28 cellular contexts compared by ENCODE assay signal in genomic region chr1:39645411-39646043, GRCh38. TPM values are rescaled to one million over a fixed set of nuclear protein-coding genes. Genes with fewer than 3 reads are reported as not detected.
A peak's percentile ranks its signal among the peaks of the same experiment; 100 is the strongest.
DNase-seq lines count a peak whose midpoint lies in the region; ATAC-seq, FAIRE-seq and TF ChIP-seq lines count a peak whose summit lies in the region.
"Had no signal": no experiment of that assay in that cellular context is flagged by ENCODE, and none has a peak within 500 bp of the region (broad histone marks: within the 10 kb centered on the region; RNA-seq: fewer than 3 reads in every experiment).

No MANE protein-coding gene starts in this region.

- H4K20me1 ChIP-seq in K562 (replicated peaks; ENCODE audit: control insufficient read depth, insufficient read depth, low read length) = 0 out of 2 replicates have a peak, but pooled peaks cover 4% of the 10 kb centered on the region

- H2AFZ ChIP-seq in K562 (ENCODE audit: low read depth, low read length) = no peak overlapping the region
- H2AFZ ChIP-seq: neural progenitor cell had no signal

- H3K4me1 Mint-ChIP-seq in osteocyte (ENCODE audit: unreplicated experiment) = peaks cover 26% of the 10 kb centered on the region
- H3K4me1 Mint-ChIP-seq: activated CD4-positive, alpha-beta T cell treated with anti-CD3 and anti-CD28 coated beads, Interleukin-2, amount 10 ng/mL, durations not matched to agents 7 days and 5 days; IgD-negative memory B cell had no signal

- H3K9me3 Mint-ChIP-seq in osteocyte (ENCODE audit: unreplicated experiment) = no peaks in the 10 kb centered on the region
- H3K9me3 Mint-ChIP-seq: activated CD4-positive, alpha-beta T cell treated with anti-CD3 and anti-CD28 coated beads, Interleukin-2, amount 10 ng/mL, durations not matched to agents 7 days and 5 days; CD8-positive, alpha-beta T cell; neural progenitor cell had no signal

- H3K9me3 ChIP-seq in heart right ventricle = peaks cover 0 to 3% (median 0%) of the 10 kb centered on the region in 11 donors
- no peaks in the 10 kb centered on the region for H3K9me3 ChIP-seq in K562 (replicated peaks; ENCODE audit: control insufficient read depth, insufficient read depth, low read depth, low read length)
- H3K9me3 ChIP-seq in transverse colon = no peaks in the 10 kb centered on the region
- H3K9me3 ChIP-seq: lower lobe of right lung had no signal

- POLR2A ChIA-PET in K562 (lab: Yijun Ruan, JAX) = no interaction called here

- H3K4me2 ChIP-seq in K562 (ENCODE audit: insufficient read depth, low read length) = no peak overlapping the region
- H3K4me2 ChIP-seq: neural progenitor cell had no signal

- DNase-seq in heart right ventricle (no peak), left ventricle myocardium superior (no peak), K562 (ENCODE audit: extremely low read depth in 1 of 4, low spot score in 3 of 4) (no peak), osteocyte (ENCODE audit: extremely low spot score, unreplicated experiment) (no peak), transverse colon (no peak), NCI-H748 treated with DMSO at 0.1 percent for 48 hours (lab: John Stamatoyannopoulos, UW) (no peak), T1000 (lab: John Stamatoyannopoulos, UW) (no peak)
- DNase-seq: activated CD4-positive, alpha-beta T cell treated with anti-CD3 and anti-CD28 coated beads, Interleukin-2, amount 10 ng/mL, durations not matched to agents 7 days and 5 days; activated T-cell treated with anti-CD3 and anti-CD28 coated beads, Interleukin-2, amount 50 U/mL, for 48 hours; CD8-positive, alpha-beta T cell; DMS153; lower lobe of right lung; NCI-H1092 treated with DMSO at 0.1 percent for 48 hours; NCI-H187 treated with DMSO at 0.1 percent for 48 hours; NCI-H524 treated with DMSO at 0.1 percent for 48 hours; NK-92 treated with Interleukin-12 subunit alpha and Interleukin-12 subunit beta, amount 100 ng/mL, for 24 hours; SIG-M5; stimulated activated CD8-positive, alpha-beta memory T cell treated with anti-CD3 and anti-CD28 coated beads, Interleukin-4, amount 100 ng/mL, for 48 hours had no signal

- H3K27ac ChIP-seq in heart right ventricle (peak overlapping the region in 8 of 10 donors; percentile 52 to 88 (median 72)), K562 (ENCODE audit: extremely low read depth, low read depth, low read length) (no peak overlapping the region), transverse colon (peak overlapping the region in 3 of 4 donors; percentile 36 to 62 (median 54))
- H3K27ac ChIP-seq: neural progenitor cell had no signal

- no peaks in the 10 kb centered on the region for H3K36me3 ChIP-seq in heart right ventricle
- H3K36me3 ChIP-seq in K562 (ENCODE audit: control insufficient read depth, insufficient read depth, low read length) = no peaks in the 10 kb centered on the region
- H3K36me3 ChIP-seq in transverse colon = no peaks in the 10 kb centered on the region
- H3K36me3 ChIP-seq: lower lobe of right lung, neural progenitor cell had no signal

- ATAC-seq in heart right ventricle (no peak), left ventricle myocardium superior (no peak), K562 (no peak), GM19467 (IDR thresholded peaks at IDR 0.05; ENCODE audit: unreplicated experiment) (no peak)
- ATAC-seq: CD8-positive, alpha-beta T cell had no signal

- in situ Hi-C loops in K562 (cut with MboI) (no loop called here), transverse colon (cut with MboI; ENCODE audit: low pct_ligation_motif_present in 1 of 4, low pct_unique_long_range_greater_than_20kb in 1 of 4, low sequenced_read_pairs in 3 of 4) (no loop called here)

- H3K27me3 Mint-ChIP-seq in osteocyte (ENCODE audit: unreplicated experiment) = peaks cover 3% of the 10 kb centered on the region

- no TSS peak for BruUV-seq in K562 (replicated peaks; lab: Mats Ljungman, UMichigan)

- no peaks in the 10 kb centered on the region for H3K79me2 ChIP-seq in K562 (ENCODE audit: control insufficient read depth, insufficient read depth, low read length)

- H3K4me1 ChIP-seq in heart right ventricle (peaks cover 10 to 60% (median 28%) of the 10 kb centered on the region in 9 donors), K562 (replicated peaks in 1 of 2; ENCODE audit: control insufficient read depth in 2 of 2, insufficient read depth in 2 of 2, low read length in 2 of 2) (peaks cover 5 to 8% of the 10 kb centered on the region in 2 experiments; a peak in 3 of 5 replicates), transverse colon (no peaks in the 10 kb centered on the region)
- H3K4me1 ChIP-seq: neural progenitor cell had no signal

- peak overlapping the region; percentile 65 for H3K27ac Mint-ChIP-seq in osteocyte (ENCODE audit: unreplicated experiment)
- H3K27ac Mint-ChIP-seq: activated CD4-positive, alpha-beta T cell treated with anti-CD3 and anti-CD28 coated beads, Interleukin-2, amount 10 ng/mL, durations not matched to agents 7 days and 5 days; CD8-positive, alpha-beta T cell had no signal

- TF ChIP-seq EP300 in K562 (IDR thresholded peaks at IDR 0.05; ENCODE audit: low read length) (no peak), transverse colon (IDR thresholded peaks at IDR 0.05; ENCODE audit: low read depth) (no peak)

- H3K9ac ChIP-seq in K562 (ENCODE audit: insufficient read depth in 1 of 2, low read depth in 2 of 2, low read length in 2 of 2) = no peak overlapping the region
- H3K9ac ChIP-seq: neural progenitor cell had no signal

- TF ChIP-seq POLR2A in K562 (conservative IDR thresholded peaks at IDR 0.05) (no peak), transverse colon (IDR thresholded peaks at IDR 0.05) (no peak)

- intact Hi-C loops in heart right ventricle (cut with DNase I) (no loop called here), left ventricle myocardium superior (cut with micrococcal nuclease) (no loop called here), K562 (cut with micrococcal nuclease) (no loop called here), transverse colon (cut with DNase I; ENCODE audit: low total_unique reads) (no loop called here)

- H3K36me3 Mint-ChIP-seq in osteocyte (ENCODE audit: unreplicated experiment) = no peaks in the 10 kb centered on the region
- H3K36me3 Mint-ChIP-seq: brain; CD8-positive, alpha-beta T cell; neural progenitor cell had no signal

- no peaks in the 10 kb centered on the region for H3K9me1 ChIP-seq in K562 (ENCODE audit: control insufficient read depth, insufficient read depth, low read length)

- WGBS in heart right ventricle, 2 donors = 83 to 89% methylated on average over 3 of the region's 3 CpGs
- WGBS in K562 (ENCODE audit: insufficient coverage, low coverage, missing lambda C conversion rate) = 16% methylated on average over 3 of the region's 3 CpGs
- WGBS in transverse colon (ENCODE audit: low coverage in 1 of 2), 2 donors = 65 to 83% methylated on average over 1 to 3 of the region's 3 CpGs

- TF ChIP-seq CTCF in heart right ventricle (IDR thresholded peaks at IDR 0.05) = no peak
- no peak for TF ChIP-seq CTCF in K562 (IDR thresholded peaks at IDR 0.05 in 2 of 3, conservative IDR thresholded peaks at IDR 0.05 in 1 of 3; ENCODE audit: insufficient read depth in 2 of 3, low read depth in 1 of 3, low read length in 3 of 3)
- TF ChIP-seq CTCF in osteocyte (IDR thresholded peaks at IDR 0.05) = no peak
- TF ChIP-seq CTCF in transverse colon (IDR thresholded peaks at IDR 0.05) = no peak

- H3K4me3 ChIP-seq in heart right ventricle = no peak overlapping the region
- no peak overlapping the region for H3K4me3 ChIP-seq in K562
- H3K4me3 ChIP-seq in transverse colon = no peak overlapping the region
- H3K4me3 ChIP-seq: lower lobe of right lung, neural progenitor cell, skin epidermis had no signal

- no peak overlapping the region for H3K4me3 Mint-ChIP-seq in osteocyte (ENCODE audit: unreplicated experiment)
- H3K4me3 Mint-ChIP-seq: activated CD4-positive, alpha-beta T cell treated with anti-CD3 and anti-CD28 coated beads, Interleukin-2, amount 10 ng/mL, durations not matched to agents 7 days and 5 days; CD8-positive, alpha-beta T cell; IgD-negative memory B cell had no signal

- H3K27me3 ChIP-seq in heart right ventricle (peaks cover 0 to 5% (median 0%) of the 10 kb centered on the region in 7 donors), K562 (ENCODE audit: control insufficient read depth in 2 of 2, insufficient read depth in 2 of 2, low read length in 2 of 2) (peaks cover 9 to 34% of the 10 kb centered on the region in 2 experiments; a peak in 3 of 5 replicates), transverse colon (peaks cover under 1% of the 10 kb centered on the region)

- TF ChIP-seq RAD21 in K562 (CRISPR knock-in tag; conservative IDR thresholded peaks at IDR 0.05 in 1 of 2, IDR thresholded peaks at IDR 0.05 in 1 of 2) = no peak

- no peak for FAIRE-seq in K562 (lab: Jason Lieb, UNC)
- FAIRE-seq: endothelial cell of umbilical vein had no signal

- CTCF ChIA-PET in K562 (lab: Yijun Ruan, JAX; ENCODE audit: low intra/inter-chr PET ratio) = no interaction called here

RNA-seq across cellular contexts. Expression of gene HEYL, which starts 6.1 kb away (rescaled TPM):
- total RNA-seq in heart right ventricle (10 to 100 TPM; 11.5 to 27.5 (median 14.3) TPM), left ventricle myocardium superior (15.0 TPM), K562 (2014; rRNA removed) (0.14 and 0.37 TPM in 2 replicates), K562 (2014; rRNA removed; fragmentation: Illumina TruSeq; extraction: Trizol) (0.32 and 0.33 TPM in 2 replicates), K562 (2015; rRNA removed; fragmentation: Illumina TruSeq; extraction: Trizol) (0.15 and 0.22 TPM in 2 replicates), K562 (2021) (0.78 and 0.89 TPM in 2 replicates), osteocyte (1.3 and 1.4 TPM in 2 replicates), transverse colon (10 to 100 TPM in 1 of 4 donors, 1 to 10 TPM in 3; 1.2 to 12.1 (median 2.5) TPM)
- polyA plus RNA-seq in heart right ventricle (10 to 100 TPM; 12.8 to 25.1 TPM), K562 (2011; rRNA removed) (0.25 and 0.50 TPM in 2 replicates), K562 (2014; fragmentation: Illumina TruSeq; extraction: Trizol) (0.69 and 0.70 TPM in 2 replicates), K562 (2014; fragmentation: Nextera tagmentation; extraction: Ambion mirVana) (under 1 TPM; 0.13 to 0.14 TPM), K562 (2014; rRNA removed) (0.33 and 0.71 TPM in 2 replicates)
- total RNA-seq in K562 (2011; cell fraction: chromatin; rRNA removed; ENCODE audit: low replicate concordance) = 0.63 and 1.4 TPM in 2 replicates
- total RNA-seq in K562 (2011; cell fraction: nucleolus; rRNA removed) = 0.53 and 1.0 TPM in 2 replicates
- 0.84 and 0.88 TPM in 2 replicates for total RNA-seq in K562 (2011; cell fraction: nucleoplasm; rRNA removed)
- 0.38 and 0.48 TPM in 2 replicates for polyA plus RNA-seq in K562 (2011; cell fraction: cytosol; rRNA removed)
- 0.48 and 0.52 TPM in 2 replicates for polyA plus RNA-seq in K562 (2011; cell fraction: nucleus; rRNA removed)
- 0.56 and 0.89 TPM in 2 replicates for polyA plus RNA-seq in K562 (2012)
- 0.48 and 0.53 TPM in 2 replicates for polyA minus RNA-seq in K562 (2011; rRNA and poly(A)+ RNA removed)
- 0.29 and 0.36 TPM in 2 replicates for polyA minus RNA-seq in K562 (2011; cell fraction: cytosol; rRNA and poly(A)+ RNA removed)
- 0.44 and 0.54 TPM in 2 replicates for polyA minus RNA-seq in K562 (2011; cell fraction: nucleus; rRNA and poly(A)+ RNA removed)
- total RNA-seq: A172; activated CD4-positive, alpha-beta T cell treated with anti-CD3 and anti-CD28 coated beads, Interleukin-2, amount 10 ng/mL, durations not matched to agents 7 days and 5 days; CD8-positive, alpha-beta T cell; endothelial cell of umbilical vein; H4 had no signal
- polyA plus RNA-seq: endothelial cell of umbilical vein, IgD-negative memory B cell had no signal

RNA-seq across cellular contexts. Expression of gene NT5C1A, which starts 26.4 kb away (rescaled TPM):
- total RNA-seq in heart right ventricle (10 to 100 TPM; 12.1 to 59.2 (median 29.5) TPM), left ventricle myocardium superior (39.6 TPM), K562 (2014; rRNA removed) (not detected in 2 replicates), K562 (2014; rRNA removed; fragmentation: Illumina TruSeq; extraction: Trizol) (not detected in 2 replicates), K562 (2015; rRNA removed; fragmentation: Illumina TruSeq; extraction: Trizol) (not detected in 2 replicates), K562 (2021) (not detected in 2 replicates), osteocyte (not detected in 2 replicates), transverse colon (not detected)
- polyA plus RNA-seq in heart right ventricle (under 1 TPM; 0.68 to 0.80 TPM), K562 (2011; rRNA removed) (not detected in 2 replicates), K562 (2014; fragmentation: Illumina TruSeq; extraction: Trizol) (not detected in 2 replicates), K562 (2014; fragmentation: Nextera tagmentation; extraction: Ambion mirVana) (not detected), K562 (2014; rRNA removed) (not detected in 2 replicates)
- not detected in 2 replicates for total RNA-seq in K562 (2011; cell fraction: chromatin; rRNA removed; ENCODE audit: low replicate concordance)
- 0.33 TPM in 1 of 2 replicates, not detected in the other for total RNA-seq in K562 (2011; cell fraction: nucleolus; rRNA removed)
- not detected in 2 replicates for total RNA-seq in K562 (2011; cell fraction: nucleoplasm; rRNA removed)
- polyA plus RNA-seq in K562 (2011; cell fraction: cytosol; rRNA removed) = not detected in 2 replicates
- polyA plus RNA-seq in K562 (2011; cell fraction: nucleus; rRNA removed) = not detected in 2 replicates
- polyA plus RNA-seq in K562 (2012) = not detected in 2 replicates
- not detected in 2 replicates for polyA minus RNA-seq in K562 (2011; rRNA and poly(A)+ RNA removed)
- polyA minus RNA-seq in K562 (2011; cell fraction: cytosol; rRNA and poly(A)+ RNA removed) = not detected in 2 replicates
- polyA minus RNA-seq in K562 (2011; cell fraction: nucleus; rRNA and poly(A)+ RNA removed) = not detected in 2 replicates
- total RNA-seq: A172; activated CD4-positive, alpha-beta T cell treated with anti-CD3 and anti-CD28 coated beads, Interleukin-2, amount 10 ng/mL, durations not matched to agents 7 days and 5 days; endothelial cell of umbilical vein; G401; glomerular endothelial cell; lower lobe of right lung had no signal
- polyA plus RNA-seq: endothelial cell of umbilical vein, IgD-negative memory B cell had no signal

RNA-seq across cellular contexts. Expression of gene HPCAL4, which starts 45.7 kb away (rescaled TPM):
- total RNA-seq in heart right ventricle = 1 to 10 TPM in 1 of 10 donors, under 1 TPM in 9; 0.07 to 3.7 (median 0.19) TPM
- polyA plus RNA-seq in heart right ventricle = under 1 TPM; 0.39 to 0.51 TPM
- 2.4 TPM for total RNA-seq in left ventricle myocardium superior
- total RNA-seq in K562 (2011; cell fraction: chromatin; rRNA removed; ENCODE audit: low replicate concordance) = not detected in 2 replicates
- 0.17 TPM in 1 of 2 replicates, not detected in the other for total RNA-seq in K562 (2011; cell fraction: nucleolus; rRNA removed)
- 0.07 TPM in 1 of 2 replicates, not detected in the other for total RNA-seq in K562 (2011; cell fraction: nucleoplasm; rRNA removed)
- not detected in 2 replicates for total RNA-seq in K562 (2014; rRNA removed)
- total RNA-seq in K562 (2014; rRNA removed; fragmentation: Illumina TruSeq; extraction: Trizol) = 0.04 TPM in 1 of 2 replicates, not detected in the other
- not detected in 2 replicates for total RNA-seq in K562 (2015; rRNA removed; fragmentation: Illumina TruSeq; extraction: Trizol)
- total RNA-seq in K562 (2021) = 0.04 TPM in 2 replicates
- polyA plus RNA-seq in K562 (2011; rRNA removed) = 0.04 and 0.07 TPM in 2 replicates
- polyA plus RNA-seq in K562 (2011; cell fraction: cytosol; rRNA removed) = 0.06 and 0.09 TPM in 2 replicates
- polyA plus RNA-seq in K562 (2011; cell fraction: nucleus; rRNA removed) = 0.06 TPM in 2 replicates
- polyA plus RNA-seq in K562 (2012) = 0.03 and 0.06 TPM in 2 replicates
- 0.04 TPM in 1 of 2 replicates, not detected in the other for polyA plus RNA-seq in K562 (2014; fragmentation: Illumina TruSeq; extraction: Trizol)
- polyA plus RNA-seq in K562 (2014; fragmentation: Nextera tagmentation; extraction: Ambion mirVana) = under 1 TPM in 1 of 2 experiments, not detected in 1; 0.01 TPM
- polyA plus RNA-seq in K562 (2014; rRNA removed) = not detected in 2 replicates
- 0.06 and 0.11 TPM in 2 replicates for polyA minus RNA-seq in K562 (2011; rRNA and poly(A)+ RNA removed)
- polyA minus RNA-seq in K562 (2011; cell fraction: cytosol; rRNA and poly(A)+ RNA removed) = not detected in 2 replicates
- 0.11 TPM in 1 of 2 replicates, not detected in the other for polyA minus RNA-seq in K562 (2011; cell fraction: nucleus; rRNA and poly(A)+ RNA removed)
- total RNA-seq in osteocyte = not detected in 2 replicates
- total RNA-seq in transverse colon = under 1 TPM in 2 of 4 donors, not detected in 2; 0.14 to 0.16 TPM
- total RNA-seq: A172, endothelial cell of umbilical vein, glomerular endothelial cell had no signal
- polyA plus RNA-seq: endothelial cell of umbilical vein had no signal

Comparison
In these comparisons a context has a peak if more than half of its experiments do, and no peak if none do; other contexts are left out.
1. RNA of gene NT5C1A, which starts 26.4 kb away (total RNA-seq): 39.6 TPM in left ventricle myocardium superior (single experiment) and 12.1 to 59.2 TPM in heart right ventricle; 0.33 TPM in K562, not detected in osteocyte and not detected in transverse colon; every median in the first group is over 4 times any median in the second.